ENCODE assay signal across 20 cellular contexts in genomic region chr3:78275420-78275852, GRCh38.
"Had no signal": no experiment of that assay in that cellular context is flagged by ENCODE, and none has a peak within 500 bp of the region (broad histone marks: within the 10 kb centered on the region; RNA-seq: fewer than 3 reads in every experiment).

No MANE protein-coding gene starts in this region.

- DNase-seq: activated CD4-positive, alpha-beta T cell treated with anti-CD3 and anti-CD28 coated beads for 4 hours; activated CD4-positive, alpha-beta T cell treated with anti-CD3 and anti-CD28 coated beads, Interleukin-2, amount 50 U/mL, for 4 hours; activated naive CD4-positive, alpha-beta T cell; activated T-cell treated with anti-CD3 and anti-CD28 coated beads for 4 hours; activated T-cell treated with anti-CD3 and anti-CD28 coated beads, Interleukin-2, amount 50 U/mL, for 72 hours; anterior cingulate cortex; dermis blood vessel endothelial cell; effector CD4-positive, alpha-beta T cell; esophagus squamous epithelium; foreskin melanocyte; heart right ventricle; naive B cell; nephron progenitor cell; right lobe of liver; stimulated activated CD4-positive, alpha-beta T cell treated with anti-CD3 and anti-CD28 coated beads, Interleukin-12 subunit alpha, Interleukin-12 subunit beta, amount 100 ng/mL, for 4 hours; stimulated activated CD4-positive, alpha-beta T cell treated with anti-CD3 and anti-CD28 coated beads, Interleukin-4, amount 100 ng/mL, for 1 hour; uterus had no signal

- ATAC-seq: activated T-cell treated with anti-CD3 and anti-CD28 coated beads, Interleukin-2, amount 50 U/mL, for 72 hours; heart right ventricle; right lobe of liver had no signal

- H3K36me3 ChIP-seq: esophagus squamous epithelium, heart right ventricle, neutrophil, right lobe of liver, uterus had no signal

- H3K27me3 ChIP-seq: esophagus squamous epithelium, heart right ventricle, neutrophil, right lobe of liver, uterus had no signal

- H3K27ac ChIP-seq: esophagus squamous epithelium, heart right ventricle, neutrophil, right lobe of liver, skin epidermis, uterus, VCaP had no signal

- H3K9me3 ChIP-seq: esophagus squamous epithelium, heart right ventricle, neutrophil, right lobe of liver, uterus had no signal

- H3K4me3 ChIP-seq: esophagus squamous epithelium, heart right ventricle, right lobe of liver, skin epidermis, uterus had no signal

- H3K4me1 ChIP-seq: esophagus squamous epithelium, heart right ventricle, right lobe of liver, uterus had no signal
